Comparison of ENCODE assay signal across 23 cellular contexts in genomic region chr13:41833201-41833600, GRCh38.
"Had no signal": no experiment of that assay in that cellular context is flagged by ENCODE, and none has a peak within 500 bp of the region (broad histone marks: within the 10 kb centered on the region; RNA-seq: fewer than 3 reads in every experiment).

No MANE protein-coding gene starts in this region.

- H3K9me3 ChIP-seq: colonic mucosa, testis, transverse colon had no signal

- H3K27ac ChIP-seq: colonic mucosa, dorsolateral prefrontal cortex, skin epidermis, testis, transverse colon had no signal

- H3K27me3 ChIP-seq: colonic mucosa, dorsolateral prefrontal cortex, testis, transverse colon had no signal

- FAIRE-seq: islet of Langerhans, urothelium cell line had no signal

- DNase-seq: activated CD8-positive, alpha-beta memory T cell treated with anti-CD3 and anti-CD28 coated beads, Interleukin-2, amount 10 ng/mL, durations not matched to agents 7 days and 5 days; activated CD8-positive, alpha-beta T cell treated with anti-CD3 and anti-CD28 coated beads, Interleukin-2, amount 10 ng/mL, durations not matched to agents 7 days and 5 days; activated naive CD8-positive, alpha-beta T cell treated with anti-CD3 and anti-CD28 coated beads, Interleukin-2, amount 50 U/mL, for 24 hours; activated T-cell treated with anti-CD3 and anti-CD28 coated beads, Interleukin-2, amount 50 U/mL, for 48 hours; amygdala; cerebellar nuclear complex; colonic mucosa; dorsolateral prefrontal cortex; effector memory CD8-positive, alpha-beta T cell; left ventricle myocardium superior; posterior cingulate gyrus; retina; stimulated activated CD4-positive, alpha-beta T cell treated with anti-CD3 and anti-CD28 coated beads, Interleukin-12 subunit alpha, Interleukin-12 subunit beta, amount 100 ng/mL, for 4 hours; stimulated activated CD4-positive, alpha-beta T cell treated with anti-CD3 and anti-CD28 coated beads, Interleukin-4, amount 100 ng/mL, for 1 hour; stimulated activated naive CD8-positive, alpha-beta T cell treated with anti-CD3 and anti-CD28 coated beads, Interleukin-15, Interleukin-2, amounts not matched to agents 100 U/mL and 50 U/mL, for 24 hours; T-helper 2 cell; testis; transverse colon had no signal

- ATAC-seq: activated CD8-positive, alpha-beta memory T cell treated with anti-CD3 and anti-CD28 coated beads, Interleukin-2, amount 10 ng/mL, durations not matched to agents 7 days and 5 days; activated CD8-positive, alpha-beta T cell treated with anti-CD3 and anti-CD28 coated beads, Interleukin-2, amount 10 ng/mL, durations not matched to agents 7 days and 5 days; activated naive CD8-positive, alpha-beta T cell treated with anti-CD3 and anti-CD28 coated beads, Interleukin-2, amount 50 U/mL, for 24 hours; effector memory CD8-positive, alpha-beta T cell; left ventricle myocardium superior; sciatic nerve; stimulated activated naive CD8-positive, alpha-beta T cell treated with anti-CD3 and anti-CD28 coated beads, Interleukin-15, Interleukin-2, amounts not matched to agents 100 U/mL and 50 U/mL, for 24 hours; WTC11 had no signal

- H3K36me3 ChIP-seq: colonic mucosa had no signal

- H3K4me1 ChIP-seq: colonic mucosa, testis had no signal

- H3K4me3 ChIP-seq: colonic mucosa, skin epidermis, testis, transverse colon had no signal
